ENCODE assay signal across 35 cellular contexts in genomic region chr18:57116598-57117132, GRCh38. TPM values are rescaled to one million over a fixed set of nuclear protein-coding genes. Genes with fewer than 3 reads are reported as not detected.
"Had no signal": no experiment of that assay in that cellular context is flagged by ENCODE, and none has a peak within 500 bp of the region (broad histone marks: within the 10 kb centered on the region; RNA-seq: fewer than 3 reads in every experiment).

No MANE protein-coding gene starts in this region.

- H3K36me3 ChIP-seq: brain microvascular endothelial cell, esophagus muscularis mucosa, gastroesophageal sphincter had no signal

- H3K36me3 Mint-ChIP-seq: activated naive CD8-positive, alpha-beta T cell had no signal

- H3K9me3 ChIP-seq: esophagus muscularis mucosa, gastroesophageal sphincter had no signal

- H3K4me3 ChIP-seq: coronary artery, esophagus muscularis mucosa, gastroesophageal sphincter had no signal

- H3K27ac ChIP-seq: brain microvascular endothelial cell, coronary artery, esophagus muscularis mucosa, gastroesophageal sphincter had no signal

- H3K4me3 Mint-ChIP-seq: activated CD4-positive, alpha-beta memory T cell treated with anti-CD3 and anti-CD28 coated beads, Interleukin-2, amount 10 ng/mL, durations not matched to agents 7 days and 5 days; activated CD4-positive, alpha-beta T cell treated with anti-CD3 and anti-CD28 coated beads, Interleukin-2, amount 10 ng/mL, durations not matched to agents 7 days and 5 days; activated naive CD8-positive, alpha-beta T cell; activated T-cell treated with anti-CD3 and anti-CD28 coated beads, Interleukin-2, amount 50 U/mL, for 24 hours; activated T-cell treated with anti-CD3 and anti-CD28 coated beads, Interleukin-2, amount 50 U/mL, for 72 hours; central memory CD8-positive, alpha-beta T cell; effector memory CD8-positive, alpha-beta T cell had no signal

- FAIRE-seq: astrocyte, bronchial epithelial cell had no signal

- H3K4me1 ChIP-seq: gastroesophageal sphincter had no signal

- DNase-seq: activated CD4-positive, alpha-beta memory T cell treated with anti-CD3 and anti-CD28 coated beads, Interleukin-2, amount 10 ng/mL, durations not matched to agents 7 days and 5 days; activated CD4-positive, alpha-beta T cell treated with anti-CD3 and anti-CD28 coated beads for 1 hour; activated CD4-positive, alpha-beta T cell treated with anti-CD3 and anti-CD28 coated beads for 4 hours; activated CD4-positive, alpha-beta T cell treated with anti-CD3 and anti-CD28 coated beads, Interleukin-2, amount 10 ng/mL, durations not matched to agents 7 days and 5 days; activated CD4-positive, alpha-beta T cell treated with anti-CD3 and anti-CD28 coated beads, Interleukin-2, amount 50 U/mL, for 4 hours; activated CD8-positive, alpha-beta memory T cell treated with anti-CD3 and anti-CD28 coated beads, Interleukin-2, amount 50 U/mL, for 48 hours; activated gamma-delta T cell; activated naive CD4-positive, alpha-beta T cell; activated naive CD4-positive, alpha-beta T cell treated with anti-CD3 and anti-CD28 coated beads, Interleukin-2, amount 50 U/mL, for 16 hours; activated T-cell treated with anti-CD3 and anti-CD28 coated beads for 4 hours; activated T-cell treated with anti-CD3 and anti-CD28 coated beads, Interleukin-2, amount 50 U/mL, for 24 hours; activated T-cell treated with anti-CD3 and anti-CD28 coated beads, Interleukin-2, amount 50 U/mL, for 72 hours; amniotic stem cell; anterior cingulate cortex; brain microvascular endothelial cell; dermis blood vessel endothelial cell; effector CD4-positive, alpha-beta T cell; effector memory CD8-positive, alpha-beta T cell; erythroblast; foreskin melanocyte; head of caudate nucleus; T-helper 2 cell had no signal

- H3K27ac Mint-ChIP-seq: activated CD4-positive, alpha-beta memory T cell treated with anti-CD3 and anti-CD28 coated beads, Interleukin-2, amount 10 ng/mL, durations not matched to agents 7 days and 5 days; activated CD4-positive, alpha-beta T cell treated with anti-CD3 and anti-CD28 coated beads, Interleukin-2, amount 10 ng/mL, durations not matched to agents 7 days and 5 days; activated naive CD8-positive, alpha-beta T cell; activated T-cell treated with anti-CD3 and anti-CD28 coated beads, Interleukin-2, amount 50 U/mL, for 24 hours; activated T-cell treated with anti-CD3 and anti-CD28 coated beads, Interleukin-2, amount 50 U/mL, for 72 hours; effector memory CD8-positive, alpha-beta T cell had no signal

- H3K4me1 Mint-ChIP-seq: activated CD4-positive, alpha-beta memory T cell treated with anti-CD3 and anti-CD28 coated beads, Interleukin-2, amount 10 ng/mL, durations not matched to agents 7 days and 5 days; activated CD4-positive, alpha-beta T cell treated with anti-CD3 and anti-CD28 coated beads, Interleukin-2, amount 10 ng/mL, durations not matched to agents 7 days and 5 days; central memory CD8-positive, alpha-beta T cell had no signal

- H3K9me3 Mint-ChIP-seq: activated CD4-positive, alpha-beta memory T cell treated with anti-CD3 and anti-CD28 coated beads, Interleukin-2, amount 10 ng/mL, durations not matched to agents 7 days and 5 days; activated CD4-positive, alpha-beta T cell treated with anti-CD3 and anti-CD28 coated beads, Interleukin-2, amount 10 ng/mL, durations not matched to agents 7 days and 5 days; activated T-cell treated with anti-CD3 and anti-CD28 coated beads, Interleukin-2, amount 50 U/mL, for 24 hours; activated T-cell treated with anti-CD3 and anti-CD28 coated beads, Interleukin-2, amount 50 U/mL, for 72 hours; central memory CD8-positive, alpha-beta T cell; effector memory CD8-positive, alpha-beta T cell had no signal

- ATAC-seq: activated T-cell treated with anti-CD3 and anti-CD28 coated beads, Interleukin-2, amount 50 U/mL, for 72 hours; effector memory CD8-positive, alpha-beta T cell; gastroesophageal sphincter had no signal

RNA-seq across cellular contexts. Expression of gene BOD1L2, which starts 30.2 kb away (rescaled TPM):
- total RNA-seq: activated CD4-positive, alpha-beta memory T cell treated with anti-CD3 and anti-CD28 coated beads, Interleukin-2, amount 10 ng/mL, durations not matched to agents 7 days and 5 days; activated CD4-positive, alpha-beta T cell treated with anti-CD3 and anti-CD28 coated beads, Interleukin-2, amount 10 ng/mL, durations not matched to agents 7 days and 5 days; activated T-cell treated with anti-CD3 and anti-CD28 coated beads, Interleukin-2, amount 50 U/mL, for 72 hours; astrocyte; bronchial epithelial cell; cardiac septum; cerebellum; dermis blood vessel endothelial cell; esophagus muscularis mucosa; fibroblast of lung; fibroblast of villous mesenchyme; gastroesophageal sphincter; glomerular endothelial cell; T-helper 1 cell treated with Interleukin-12 subunit alpha and Interleukin-12 subunit beta and Interleukin-4 antibody, amounts not matched to agents 30 ng/mL and 1 ng/mL, for 36 hours had no signal
